10 cellular contexts compared by ENCODE assay signal in the genomic region with DNA sequence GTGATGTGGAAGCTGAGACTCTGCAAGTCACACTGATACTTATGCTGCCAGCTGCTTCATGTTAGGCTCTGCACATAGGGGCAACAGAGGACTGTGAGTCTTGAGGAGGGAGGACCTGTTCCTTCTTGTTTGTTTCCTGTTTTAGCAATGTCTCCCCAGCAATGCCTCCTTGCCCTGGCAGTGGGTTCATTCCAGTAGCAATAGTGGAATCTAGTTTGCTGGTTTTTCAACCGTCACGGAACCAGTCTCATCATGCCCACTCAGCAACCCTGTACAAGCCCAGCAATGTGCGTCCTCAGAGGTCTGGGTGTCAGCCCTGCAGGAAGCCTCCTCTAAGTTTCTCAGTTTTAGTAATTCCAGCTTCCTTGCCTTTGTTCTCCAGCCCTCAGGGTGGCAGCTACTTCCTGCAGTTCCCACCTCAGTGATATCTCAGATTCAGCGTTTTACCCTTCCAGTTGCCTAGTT. TPM values are rescaled to one million over a fixed set of nuclear protein-coding genes. Genes with fewer than 3 reads are reported as not detected.
DNase-seq lines count a peak whose midpoint lies in the region; ATAC-seq lines count a peak whose summit lies in the region.
"Had no signal": no experiment of that assay in that cellular context is flagged by ENCODE, and none has a peak within 500 bp of the region (broad histone marks: within the 10 kb centered on the region; RNA-seq: fewer than 3 reads in every experiment).

No MANE protein-coding gene starts in this region.

- CTCF ChIA-PET in activated CD8-positive, alpha-beta memory T cell treated with anti-CD3 and anti-CD28 coated beads, Interleukin-2, amount 10 ng/mL, durations not matched to agents 7 days and 5 days (lab: Charles Lee), result interaction anchor here (1.3 to 1.9 kb wide), 3 partner anchors 11 to 49 kb away, joined by 3 to 6 read pairs (median 4); no protein-coding TSS in a partner anchor

- H3K4me1 Mint-ChIP-seq in activated CD8-positive, alpha-beta memory T cell treated with anti-CD3 and anti-CD28 coated beads, Interleukin-2, amount 10 ng/mL, durations not matched to agents 7 days and 5 days, result peaks cover 47% of the 10 kb centered on the region

- H3K27ac Mint-ChIP-seq in activated CD8-positive, alpha-beta memory T cell treated with anti-CD3 and anti-CD28 coated beads, Interleukin-2, amount 10 ng/mL, durations not matched to agents 7 days and 5 days, result peak overlapping the region; percentile 30

- H3K9me3 Mint-ChIP-seq in activated CD8-positive, alpha-beta memory T cell treated with anti-CD3 and anti-CD28 coated beads, Interleukin-2, amount 10 ng/mL, durations not matched to agents 7 days and 5 days (ENCODE audit: low read depth), result no peaks in the 10 kb centered on the region

- peaks cover 18% of the 10 kb centered on the region for H3K27me3 Mint-ChIP-seq in activated CD8-positive, alpha-beta memory T cell treated with anti-CD3 and anti-CD28 coated beads, Interleukin-2, amount 10 ng/mL, durations not matched to agents 7 days and 5 days

- H3K4me3 Mint-ChIP-seq in activated CD8-positive, alpha-beta memory T cell treated with anti-CD3 and anti-CD28 coated beads, Interleukin-2, amount 10 ng/mL, durations not matched to agents 7 days and 5 days, result no peak overlapping the region

- ATAC-seq in activated CD8-positive, alpha-beta memory T cell treated with anti-CD3 and anti-CD28 coated beads, Interleukin-2, amount 10 ng/mL, durations not matched to agents 7 days and 5 days, result peak; percentile 64
- peak; percentile 56 for ATAC-seq in stimulated activated naive CD8-positive, alpha-beta T cell treated with anti-CD3 and anti-CD28 coated beads, Interleukin-15, Interleukin-2, amounts not matched to agents 100 U/mL and 50 U/mL, for 24 hours
- no peak for ATAC-seq in HG03521 (IDR thresholded peaks at IDR 0.05; ENCODE audit: unreplicated experiment)

- peaks cover 4% of the 10 kb centered on the region for H3K36me3 Mint-ChIP-seq in activated CD8-positive, alpha-beta memory T cell treated with anti-CD3 and anti-CD28 coated beads, Interleukin-2, amount 10 ng/mL, durations not matched to agents 7 days and 5 days

- DNase-seq in activated CD8-positive, alpha-beta memory T cell treated with anti-CD3 and anti-CD28 coated beads, Interleukin-2, amount 10 ng/mL, durations not matched to agents 7 days and 5 days, result peak; percentile 52
- no peak for DNase-seq in activated CD8-positive, alpha-beta memory T cell treated with anti-CD3 and anti-CD28 coated beads, Interleukin-2, amount 50 U/mL, for 48 hours
- DNase-seq in activated naive CD4-positive, alpha-beta T cell treated with anti-CD3 and anti-CD28 coated beads, Interleukin-2, amount 50 U/mL, for 16 hours, result peak; percentile 20
- DNase-seq in left kidney (ENCODE audit: low read depth, low spot score) (peak; percentile 48), D341Med (ENCODE audit: low spot score) (no peak), iPS-NIHi7 (ENCODE audit: extremely low spot score) (no peak)
- peak; percentile 17 for DNase-seq in stimulated activated naive CD8-positive, alpha-beta T cell treated with anti-CD3 and anti-CD28 coated beads, Interleukin-15, Interleukin-2, amounts not matched to agents 100 U/mL and 50 U/mL, for 24 hours
- DNase-seq: activated gamma-delta T cell had no signal

RNA-seq across cellular contexts. Expression of a gene that starts 20.5 kb away (rescaled TPM):
- total RNA-seq in activated CD8-positive, alpha-beta memory T cell treated with anti-CD3 and anti-CD28 coated beads, Interleukin-2, amount 10 ng/mL, durations not matched to agents 7 days and 5 days, result not detected
- total RNA-seq: NCI-H460 had no signal

Comparison
In these comparisons a context has a peak if more than half of its experiments do, and no peak if none do; other contexts are left out.
1. DNase-seq: peak in activated CD8-positive, alpha-beta memory T cell treated with anti-CD3 and anti-CD28 coated beads, Interleukin-2, amount 10 ng/mL, durations not matched to agents 7 days and 5 days (single experiment), activated naive CD4-positive, alpha-beta T cell treated with anti-CD3 and anti-CD28 coated beads, Interleukin-2, amount 50 U/mL, for 16 hours (single experiment), left kidney (single experiment) and stimulated activated naive CD8-positive, alpha-beta T cell treated with anti-CD3 and anti-CD28 coated beads, Interleukin-15, Interleukin-2, amounts not matched to agents 100 U/mL and 50 U/mL, for 24 hours (single experiment); none in activated CD8-positive, alpha-beta memory T cell treated with anti-CD3 and anti-CD28 coated beads, Interleukin-2, amount 50 U/mL, for 48 hours (single experiment), D341Med (single experiment) and iPS-NIHi7 (single experiment).